In the genomic region with DNA sequence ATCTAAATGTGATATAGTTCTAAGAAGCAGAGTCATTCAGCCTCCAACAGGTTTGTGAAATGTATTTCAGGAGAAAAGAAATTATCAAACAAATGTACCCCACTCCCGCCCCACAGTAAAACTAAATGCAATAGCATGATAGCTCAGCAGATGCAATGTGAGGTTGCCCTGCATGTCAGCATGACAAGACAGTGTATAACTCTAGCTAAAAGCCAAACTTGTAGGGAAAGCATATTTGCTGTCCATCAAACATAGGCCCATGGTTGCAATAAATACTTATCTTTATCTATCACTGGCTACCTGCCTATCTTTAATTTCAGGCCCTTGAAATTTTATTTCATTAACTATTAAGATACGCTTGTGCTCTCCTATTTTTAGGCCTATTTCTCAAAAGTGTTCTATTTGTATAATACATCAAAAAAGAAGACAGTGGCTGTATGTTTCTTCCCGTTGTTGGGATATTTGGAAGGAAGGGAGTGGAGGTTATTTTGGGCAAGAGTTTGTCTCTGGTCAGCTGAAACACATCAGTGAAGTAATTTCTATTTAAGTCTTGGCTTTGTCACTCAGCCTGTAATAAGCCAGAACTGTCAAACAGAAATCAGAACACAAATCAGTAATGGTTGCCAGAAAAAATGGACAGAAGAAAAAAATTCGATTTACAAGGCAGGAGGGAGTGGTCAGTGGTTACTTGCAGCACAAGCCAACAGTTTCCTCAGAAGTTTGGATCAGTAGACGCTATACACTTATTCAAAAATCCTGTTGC, we compare ENCODE assay signal across 15 cellular contexts.
"Had no signal": no experiment of that assay in that cellular context is flagged by ENCODE, and none has a peak within 500 bp of the region (broad histone marks: within the 10 kb centered on the region; RNA-seq: fewer than 3 reads in every experiment).

No MANE protein-coding gene starts in this region.

- H3K27ac Mint-ChIP-seq: activated naive CD8-positive, alpha-beta T cell treated with anti-CD3 and anti-CD28 coated beads, Interleukin-2, amount 10 ng/mL, durations not matched to agents 7 days and 5 days had no signal

- DNase-seq: activated CD4-positive, alpha-beta T cell treated with anti-CD3 and anti-CD28 coated beads for 1 hour; activated CD4-positive, alpha-beta T cell treated with anti-CD3 and anti-CD28 coated beads, Interleukin-2, amount 50 U/mL, for 48 hours; activated gamma-delta T cell treated with Interleukin-2 at 50 U/mL for 16 hours; activated naive CD8-positive, alpha-beta T cell treated with anti-CD3 and anti-CD28 coated beads, Interleukin-2, amount 10 ng/mL, durations not matched to agents 7 days and 5 days; activated T-cell treated with anti-CD3 and anti-CD28 coated beads, Interleukin-2, amount 50 U/mL, for 48 hours; left colon; right lobe of liver; stimulated activated CD4-positive, alpha-beta T cell treated with anti-CD3 and anti-CD28 coated beads, Interleukin-4, amount 100 ng/mL, for 1 hour; stimulated activated CD8-positive, alpha-beta memory T cell treated with anti-CD3 and anti-CD28 coated beads, Interleukin-4, amount 100 ng/mL, for 48 hours; stimulated activated naive CD8-positive, alpha-beta T cell treated with anti-CD3 and anti-CD28 coated beads, Interleukin-15, Interleukin-2, amounts not matched to agents 100 U/mL and 50 U/mL, for 24 hours; T-helper 9 cell had no signal

- H3K27me3 Mint-ChIP-seq: activated naive CD8-positive, alpha-beta T cell treated with anti-CD3 and anti-CD28 coated beads, Interleukin-2, amount 10 ng/mL, durations not matched to agents 7 days and 5 days had no signal

- H3K9me3 ChIP-seq: neutrophil, right lobe of liver, vagina had no signal

- H3K36me3 ChIP-seq: ascending aorta, neutrophil, right lobe of liver, SJSA1, vagina had no signal

- H3K4me1 Mint-ChIP-seq: activated naive CD8-positive, alpha-beta T cell treated with anti-CD3 and anti-CD28 coated beads, Interleukin-2, amount 10 ng/mL, durations not matched to agents 7 days and 5 days had no signal

- H3K36me3 Mint-ChIP-seq: activated naive CD8-positive, alpha-beta T cell treated with anti-CD3 and anti-CD28 coated beads, Interleukin-2, amount 10 ng/mL, durations not matched to agents 7 days and 5 days had no signal

- H3K4me1 ChIP-seq: right lobe of liver, SJSA1, vagina had no signal

- ATAC-seq: left colon; right lobe of liver; stimulated activated naive CD8-positive, alpha-beta T cell treated with anti-CD3 and anti-CD28 coated beads, Interleukin-15, Interleukin-2, amounts not matched to agents 100 U/mL and 50 U/mL, for 24 hours had no signal

- H3K27ac ChIP-seq: neutrophil, right lobe of liver, SJSA1, vagina had no signal

- H3K4me3 ChIP-seq: ascending aorta, right lobe of liver, SJSA1, vagina had no signal

- H3K4me3 Mint-ChIP-seq: activated naive CD8-positive, alpha-beta T cell treated with anti-CD3 and anti-CD28 coated beads, Interleukin-2, amount 10 ng/mL, durations not matched to agents 7 days and 5 days had no signal

- H3K27me3 ChIP-seq: ascending aorta, neutrophil, right lobe of liver, vagina had no signal
